ENCODE assay signal across 9 cellular contexts in genomic region chr3:187319699-187320302, GRCh38. TPM values are rescaled to one million over a fixed set of nuclear protein-coding genes. Genes with fewer than 3 reads are reported as not detected.
DNase-seq lines count a peak whose midpoint lies in the region; ATAC-seq and TF ChIP-seq lines count a peak whose summit lies in the region.
"Had no signal": no experiment of that assay in that cellular context is flagged by ENCODE, and none has a peak within 500 bp of the region (broad histone marks: within the 10 kb centered on the region; RNA-seq: fewer than 3 reads in every experiment).

No MANE protein-coding gene starts in this region.

- no peak overlapping the region for H3K4me2 ChIP-seq in IMR-90 (ENCODE audit: low read depth, low read length)

- no peak overlapping the region for H2BK5ac ChIP-seq in IMR-90 (ENCODE audit: low read depth, low read length, poor library complexity, severe bottlenecking)

- dilution Hi-C loops in IMR-90 (cut with HindIII; ENCODE audit: low sequenced_read_pairs, unreplicated experiment) = loop anchor here (25.0 kb wide), 1 partner anchor 368 kb away; no protein-coding TSS in a partner anchor

- H3K4ac ChIP-seq in IMR-90 (ENCODE audit: low read depth, low read length) = 0 out of 2 replicates have a peak overlapping the region, but pooled peaks have one; percentile 11

- no peak overlapping the region for H3K56ac ChIP-seq in IMR-90 (ENCODE audit: extremely low read depth, insufficient read depth, low read length)

- peaks cover 48% of the 10 kb centered on the region for H3K27me3 Mint-ChIP-seq in activated naive CD8-positive, alpha-beta T cell treated with anti-CD3 and anti-CD28 coated beads, Interleukin-2, amount 50 U/mL, for 24 hours

- no peak overlapping the region for H3K4me3 ChIP-seq in IMR-90 (ENCODE audit: insufficient read depth, low read depth, low read length)
- H3K4me3 ChIP-seq in left ventricle myocardium inferior = peak overlapping the region; percentile 57
- H3K4me3 ChIP-seq in retinal pigment epithelial cell (ENCODE audit: low read length) = no peak overlapping the region

- peak; percentile 83 for DNase-seq in EH (ENCODE audit: low read depth)
- DNase-seq in IMR-90 = peak; percentile 70
- DNase-seq in SK-N-DZ (ENCODE audit: low spot score) = peak; percentile 35
- DNase-seq in activated naive CD8-positive, alpha-beta T cell treated with anti-CD3 and anti-CD28 coated beads, Interleukin-2, amount 50 U/mL, for 24 hours = peak; percentile 64
- peak; percentile 55 for DNase-seq in left ventricle myocardium inferior
- peak; percentile 39 for DNase-seq in retinal pigment epithelial cell (ENCODE audit: low read depth)

- peak; percentile 81 for TF ChIP-seq RAD21 in IMR-90 (IDR thresholded peaks at IDR 0.05; ENCODE audit: low read length)

- no peak overlapping the region for H2BK15ac ChIP-seq in IMR-90 (ENCODE audit: low read depth, low read length)

- H3K9me3 ChIP-seq in IMR-90 (ENCODE audit: control insufficient read depth, insufficient read depth, low read length) (no peaks in the 10 kb centered on the region), left ventricle myocardium inferior (replicated peaks) (no peaks in the 10 kb centered on the region)

- no peaks in the 10 kb centered on the region for H3K36me3 Mint-ChIP-seq in activated naive CD8-positive, alpha-beta T cell treated with anti-CD3 and anti-CD28 coated beads, Interleukin-2, amount 50 U/mL, for 24 hours (ENCODE audit: low read depth)

- H3K79me1 ChIP-seq in IMR-90 (ENCODE audit: low read depth in 1 of 2, low read length in 2 of 2) = no peaks in the 10 kb centered on the region

- H2BK20ac ChIP-seq in IMR-90 (ENCODE audit: low read depth, low read length) = peak overlapping the region; percentile 29; the same call in 1 of the 2 replicates

- no peak overlapping the region for H3K9ac ChIP-seq in IMR-90 (ENCODE audit: low read depth, low read length)

- H4K5ac ChIP-seq in IMR-90 (ENCODE audit: low read depth, low read length) = no peak overlapping the region

- no peak overlapping the region for H2AK5ac ChIP-seq in IMR-90 (ENCODE audit: low read depth, low read length)

- H3K27me3 ChIP-seq in IMR-90 (ENCODE audit: control insufficient read depth, insufficient read depth, low read length) (peaks cover 9% of the 10 kb centered on the region), left ventricle myocardium inferior (ENCODE audit: low read depth) (peaks cover 13% of the 10 kb centered on the region)

- 40% methylated on average over 1 of the region's 7 CpGs; no CpG with 5 or more reads in 1 of the 2 experiments for WGBS in IMR-90 (ENCODE audit: extremely low coverage in 2 of 2, insufficient read length in 1 of 2), 2 experiments

- no peak overlapping the region for H3K14ac ChIP-seq in IMR-90 (replicated peaks; ENCODE audit: low read depth, low read length)

- no TSS peak for BruUV-seq in IMR-90 (replicated peaks; lab: Mats Ljungman, UMichigan)

- H3K23ac ChIP-seq in IMR-90 (ENCODE audit: low read depth, low read length) = no peak overlapping the region

- peak overlapping the region in 1 of 2 experiments; percentile 59; a peak in 2 of 4 replicates for H4K8ac ChIP-seq in IMR-90 (ENCODE audit: low read depth in 2 of 2, low read length in 2 of 2)

- H3K4me1 ChIP-seq in IMR-90 (ENCODE audit: control insufficient read depth, insufficient read depth, low read length) (peaks cover 2% of the 10 kb centered on the region; the same call in 1 of the 2 replicates), left ventricle myocardium inferior (peaks cover 13% of the 10 kb centered on the region)

- H2AK9ac ChIP-seq in IMR-90 (replicated peaks; ENCODE audit: low read depth, low read length, poor library complexity) = peak overlapping the region; percentile 12

- no peak overlapping the region for H4K91ac ChIP-seq in IMR-90 (ENCODE audit: insufficient read depth, low read depth, low read length)

- H3K9me1 ChIP-seq in IMR-90 (ENCODE audit: insufficient read depth, low read length) = no peaks in the 10 kb centered on the region

- POLR2A ChIA-PET in IMR-90 (lab: Charles Lee; ENCODE audit: unreplicated experiment) = interaction anchor here (1.2 kb wide), 1 partner anchor 359 kb away, joined by 5 read pairs; no protein-coding TSS in a partner anchor

- TF ChIP-seq POLR2A in IMR-90 (IDR thresholded peaks at IDR 0.05; ENCODE audit: low read depth, low read length) = no peak

- H3K36me3 ChIP-seq in IMR-90 (ENCODE audit: control insufficient read depth, insufficient read depth, low read length) = no peaks in the 10 kb centered on the region
- no peaks in the 10 kb centered on the region for H3K36me3 ChIP-seq in left ventricle myocardium inferior

- H3K4me3 Mint-ChIP-seq in activated naive CD8-positive, alpha-beta T cell treated with anti-CD3 and anti-CD28 coated beads, Interleukin-2, amount 50 U/mL, for 24 hours = no peak overlapping the region

- H3K9me3 Mint-ChIP-seq in activated naive CD8-positive, alpha-beta T cell treated with anti-CD3 and anti-CD28 coated beads, Interleukin-2, amount 50 U/mL, for 24 hours = no peaks in the 10 kb centered on the region

- no peak overlapping the region for H3K18ac ChIP-seq in IMR-90 (ENCODE audit: low read depth, low read length)

- no peak overlapping the region for H3K27ac ChIP-seq in IMR-90 (ENCODE audit: insufficient read depth, low read length)
- peak overlapping the region; percentile 41 for H3K27ac ChIP-seq in left ventricle myocardium inferior (replicated peaks)

- in situ Hi-C loops in IMR-90 (cut with MboI; ENCODE audit: low sequenced_read_pairs) = loop anchor here (5.0 kb wide), 2 partner anchors 102 to 358 kb away; no protein-coding TSS in a partner anchor

- H2BK120ac ChIP-seq in IMR-90 (ENCODE audit: low read depth, low read length) = peak overlapping the region; percentile 35

- intact Hi-C loops in IMR-90 (cut with micrococcal nuclease) (loop anchor here (1.0 to 10.0 kb wide), 7 partner anchors 94 to 475 kb away; partner anchors contain the start of gene ADIPOQ), left ventricle myocardium inferior (cut with micrococcal nuclease) (loop anchor here (2.0 to 5.0 kb wide), 2 partner anchors 98 to 359 kb away; no protein-coding TSS in a partner anchor)

- no peaks in the 10 kb centered on the region for H4K20me1 ChIP-seq in IMR-90 (ENCODE audit: insufficient read depth, low read length)

- peaks cover 7% of the 10 kb centered on the region for H3K4me1 Mint-ChIP-seq in activated naive CD8-positive, alpha-beta T cell treated with anti-CD3 and anti-CD28 coated beads, Interleukin-2, amount 50 U/mL, for 24 hours

- ATAC-seq in GM21381 (IDR thresholded peaks at IDR 0.05; ENCODE audit: unreplicated experiment) (peak; percentile 81), IMR-90 (ENCODE audit: low read depth) (peak; percentile 94), GM21526 (IDR thresholded peaks at IDR 0.05; ENCODE audit: low FRiP score, unreplicated experiment) (no peak)
- ATAC-seq in activated naive CD8-positive, alpha-beta T cell treated with anti-CD3 and anti-CD28 coated beads, Interleukin-2, amount 50 U/mL, for 24 hours = peak; percentile 78

- CTCF ChIA-PET in IMR-90 (lab: Yijun Ruan, JAX) = interaction anchor here (0.5 to 8.6 kb wide), 53 partner anchors 9 to 395 kb away, joined by 3 to 168 read pairs (median 4); partner anchors contain the start of genes RPL39L and RTP4

- H3K27ac Mint-ChIP-seq in activated naive CD8-positive, alpha-beta T cell treated with anti-CD3 and anti-CD28 coated beads, Interleukin-2, amount 50 U/mL, for 24 hours = no peak overlapping the region

- peak; percentile 88 for TF ChIP-seq CTCF in IMR-90 (conservative IDR thresholded peaks at IDR 0.05; ENCODE audit: low read depth, low read length)
- TF ChIP-seq CTCF in left ventricle myocardium inferior (IDR thresholded peaks at IDR 0.05; ENCODE audit: borderline replicate concordance) = peak; percentile 92
- peak; percentile 100 for TF ChIP-seq CTCF in retinal pigment epithelial cell (conservative IDR thresholded peaks at IDR 0.05; ENCODE audit: low read depth, low read length)

- H2AFZ ChIP-seq in IMR-90 (replicated peaks; ENCODE audit: low read length, poor library complexity) = peak overlapping the region; percentile 38

TF ChIP-seq in IMR-90, 13 proteins besides CTCF, POLR2A, EP300 and RAD21:
- TF ChIP-seq USF2 (IDR thresholded peaks at IDR 0.05; ENCODE audit: low read depth, low read length) = no peak
- peak; percentile 79 for TF ChIP-seq SMC3 (IDR thresholded peaks at IDR 0.05; ENCODE audit: low read depth, low read length)
- TF ChIP-seq BHLHE40 (IDR thresholded peaks at IDR 0.05; ENCODE audit: low read depth, low read length) = no peak
- no peak for TF ChIP-seq MAZ (IDR thresholded peaks at IDR 0.05; ENCODE audit: borderline replicate concordance, low read depth, low read length)

RNA-seq across cellular contexts. Expression of gene MASP1, which starts 28.3 kb away (rescaled TPM):
- total RNA-seq in IMR-90 (2012; rRNA removed) (13.1 TPM in 2 replicates), left ventricle myocardium inferior (214 TPM)
- 14.7 and 16.2 TPM in 2 replicates for polyA plus RNA-seq in IMR-90 (2012; rRNA removed)
- 23.1 and 36.2 TPM in 2 replicates for polyA plus RNA-seq in IMR-90 (2012; cell fraction: cytosol; rRNA removed)
- 15.5 and 19.8 TPM in 2 replicates for polyA plus RNA-seq in IMR-90 (2012; cell fraction: nucleus; rRNA removed; ENCODE audit: low replicate concordance)
- polyA plus RNA-seq in SK-N-DZ (2014; cell fraction: cytosol; rRNA removed) = not detected in 2 replicates
- not detected in 2 replicates for polyA plus RNA-seq in SK-N-DZ (2014; cell fraction: nucleus; rRNA removed)
- total RNA-seq: mononuclear cell had no signal

RNA-seq across cellular contexts. Expression of gene RTP4, which starts 48.4 kb away (rescaled TPM):
- not detected in 2 replicates for total RNA-seq in IMR-90 (2012; rRNA removed)
- not detected in 2 replicates for polyA plus RNA-seq in IMR-90 (2012; rRNA removed)
- polyA plus RNA-seq in IMR-90 (2012; cell fraction: cytosol; rRNA removed) = 0.02 TPM in 1 of 2 replicates, not detected in the other
- not detected in 2 replicates for polyA plus RNA-seq in IMR-90 (2012; cell fraction: nucleus; rRNA removed; ENCODE audit: low replicate concordance)
- not detected in 2 replicates for polyA plus RNA-seq in SK-N-DZ (2014; cell fraction: cytosol; rRNA removed)
- not detected in 2 replicates for polyA plus RNA-seq in SK-N-DZ (2014; cell fraction: nucleus; rRNA removed)
- total RNA-seq in left ventricle myocardium inferior = 0.93 TPM

Comparison
In these comparisons a context has a peak if more than half of its experiments do, and no peak if none do; other contexts are left out.
1. RNA of gene MASP1, which starts 28.3 kb away (total RNA-seq): 214 TPM in left ventricle myocardium inferior (single experiment); 13.1 TPM in IMR-90; every median in the first group is over 10 times any median in the second.
2. Peak in every context shown above with its lines, with median percentiles within 50 percentile points of each other: DNase-seq and CTCF ChIP-seq.